ENCODE assay signal across 20 cellular contexts in genomic region chrX:20248592-20249192, GRCh38. TPM values are rescaled to one million over a fixed set of nuclear protein-coding genes. Genes with fewer than 3 reads are reported as not detected.
DNase-seq lines count a peak whose midpoint lies in the region; ATAC-seq and TF ChIP-seq lines count a peak whose summit lies in the region.
"Had no signal": no experiment of that assay in that cellular context is flagged by ENCODE, and none has a peak within 500 bp of the region (broad histone marks: within the 10 kb centered on the region; RNA-seq: fewer than 3 reads in every experiment).

No MANE protein-coding gene starts in this region.

- H3K27me3 Mint-ChIP-seq in activated naive CD4-positive, alpha-beta T cell treated with anti-CD3 and anti-CD28 coated beads, Interleukin-2, amount 50 U/mL, for 24 hours: no peaks in the 10 kb centered on the region
- H3K27me3 Mint-ChIP-seq in CD8-positive, alpha-beta memory T cell: peaks cover 0 to 7% of the 10 kb centered on the region in 2 donors
- H3K27me3 Mint-ChIP-seq in T-helper 17 cell: no peaks in the 10 kb centered on the region
- no peaks in the 10 kb centered on the region for H3K27me3 Mint-ChIP-seq in naive thymus-derived CD4-positive, alpha-beta T cell

- H4K20me1 ChIP-seq in mammary epithelial cell (ENCODE audit: insufficient read depth, low read length): no peaks in the 10 kb centered on the region

- no TSS peak for BruUV-seq in mammary epithelial cell (replicated peaks; lab: Mats Ljungman, UMichigan)

- H3K4me1 ChIP-seq in CD8-positive, alpha-beta memory T cell (ENCODE audit: insufficient read depth, low read length): peaks cover 18% of the 10 kb centered on the region
- H3K4me1 ChIP-seq in naive thymus-derived CD4-positive, alpha-beta T cell (ENCODE audit: control insufficient read depth in 2 of 2, insufficient read depth in 2 of 2, low read length in 2 of 2): peaks cover 11 to 18% of the 10 kb centered on the region in 2 donors
- peaks cover 7% of the 10 kb centered on the region for H3K4me1 ChIP-seq in mammary epithelial cell (ENCODE audit: insufficient read depth, low read length)

- H3K9me3 Mint-ChIP-seq in activated naive CD4-positive, alpha-beta T cell treated with anti-CD3 and anti-CD28 coated beads, Interleukin-2, amount 50 U/mL, for 24 hours: no peaks in the 10 kb centered on the region
- peaks cover 0 to 6% (median 3%) of the 10 kb centered on the region in 5 donors for H3K9me3 Mint-ChIP-seq in CD8-positive, alpha-beta memory T cell
- H3K9me3 Mint-ChIP-seq in naive thymus-derived CD4-positive, alpha-beta T cell: peaks cover 0 to 7% (median 0%) of the 10 kb centered on the region in 11 donors

- no peaks in the 10 kb centered on the region for H3K36me3 ChIP-seq in CD8-positive, alpha-beta memory T cell (ENCODE audit: insufficient read depth, low read length)
- H3K36me3 ChIP-seq in naive thymus-derived CD4-positive, alpha-beta T cell (ENCODE audit: control insufficient read depth in 2 of 3, insufficient read depth in 3 of 3, low read length in 3 of 3): no peaks in the 10 kb centered on the region
- no peaks in the 10 kb centered on the region for H3K36me3 ChIP-seq in mammary epithelial cell (ENCODE audit: insufficient read depth, low read length)

- in situ Hi-C loops in mammary epithelial cell (cut with MboI; ENCODE audit: low sequenced_read_pairs in 2 of 2): no loop called here

- peaks cover 4% of the 10 kb centered on the region for H3K36me3 Mint-ChIP-seq in activated naive CD4-positive, alpha-beta T cell treated with anti-CD3 and anti-CD28 coated beads, Interleukin-2, amount 50 U/mL, for 24 hours
- H3K36me3 Mint-ChIP-seq in CD8-positive, alpha-beta memory T cell: peaks cover 6 to 23% (median 6%) of the 10 kb centered on the region in 3 donors
- H3K36me3 Mint-ChIP-seq in T-helper 17 cell (ENCODE audit: low read depth): peaks cover 3% of the 10 kb centered on the region
- peaks cover 0 to 14% (median 5%) of the 10 kb centered on the region in 5 donors for H3K36me3 Mint-ChIP-seq in naive thymus-derived CD4-positive, alpha-beta T cell

- dilution Hi-C loops in mammary epithelial cell (cut with HindIII; ENCODE audit: low sequenced_read_pairs): no loop called here

- WGBS in mammary epithelial cell (ENCODE audit: low coverage, missing lambda C conversion rate): 72% methylated on average over 7 of the region's 7 CpGs

- POLR2A ChIA-PET in CD8-positive, alpha-beta memory T cell (lab: Charles Lee): no interaction called here
- POLR2A ChIA-PET in naive thymus-derived CD4-positive, alpha-beta T cell (lab: Charles Lee): no interaction called here

- H3K9ac ChIP-seq in mammary epithelial cell (ENCODE audit: insufficient read depth, low read length): no peak overlapping the region
- H3K9ac ChIP-seq: KMS-11 had no signal

- CTCF ChIA-PET in CD8-positive, alpha-beta memory T cell (lab: Charles Lee): interaction anchor here (1.0 kb wide), 1 partner anchor 20 kb away, joined by 4 read pairs; no protein-coding TSS in a partner anchor
- CTCF ChIA-PET in naive thymus-derived CD4-positive, alpha-beta T cell (lab: Charles Lee): no interaction called here
- CTCF ChIA-PET in mammary epithelial cell (lab: Charles Lee; ENCODE audit: low non-redundant PET): no interaction called here

- H3K9me3 ChIP-seq in CD8-positive, alpha-beta memory T cell (ENCODE audit: low read length): no peaks in the 10 kb centered on the region
- H3K9me3 ChIP-seq in T-helper 17 cell (ENCODE audit: control insufficient read depth, low read length, poor library complexity, severe bottlenecking) (no peaks in the 10 kb centered on the region), mammary epithelial cell (replicated peaks; ENCODE audit: insufficient read depth, low read length) (no peaks in the 10 kb centered on the region)
- no peaks in the 10 kb centered on the region for H3K9me3 ChIP-seq in naive thymus-derived CD4-positive, alpha-beta T cell (ENCODE audit: control insufficient read depth in 2 of 3, low read length in 3 of 3)

- peak overlapping the region; percentile 62 for H3K27ac Mint-ChIP-seq in activated naive CD4-positive, alpha-beta T cell treated with anti-CD3 and anti-CD28 coated beads, Interleukin-2, amount 50 U/mL, for 24 hours
- H3K27ac Mint-ChIP-seq in CD8-positive, alpha-beta memory T cell: peak overlapping the region in 7 of 8 donors; percentile 11 to 72 (median 48)
- peak overlapping the region; percentile 68 for H3K27ac Mint-ChIP-seq in T-helper 17 cell
- H3K27ac Mint-ChIP-seq in naive thymus-derived CD4-positive, alpha-beta T cell: peak overlapping the region in 6 of 9 donors; percentile 12 to 36 (median 24)
- H3K27ac Mint-ChIP-seq: GM23338 had no signal

- intact Hi-C loops in naive thymus-derived CD4-positive, alpha-beta T cell (cut with micrococcal nuclease): loop anchor here in 1 of 2 donors (1.0 kb wide), 1 partner anchor 8 kb away; no protein-coding TSS in a partner anchor
- intact Hi-C loops in mammary epithelial cell (cut with micrococcal nuclease): no loop called here

- peaks cover 41% of the 10 kb centered on the region for H3K4me1 Mint-ChIP-seq in activated naive CD4-positive, alpha-beta T cell treated with anti-CD3 and anti-CD28 coated beads, Interleukin-2, amount 50 U/mL, for 24 hours
- H3K4me1 Mint-ChIP-seq in CD8-positive, alpha-beta memory T cell: peaks cover 40 to 73% (median 55%) of the 10 kb centered on the region in 3 donors
- H3K4me1 Mint-ChIP-seq in T-helper 17 cell: peaks cover 24% of the 10 kb centered on the region
- H3K4me1 Mint-ChIP-seq in naive thymus-derived CD4-positive, alpha-beta T cell: peaks cover 5 to 46% (median 32%) of the 10 kb centered on the region in 7 donors

- no peak for TF ChIP-seq CTCF in mammary epithelial cell (conservative IDR thresholded peaks at IDR 0.05 in 1 of 2, IDR thresholded peaks at IDR 0.05 in 1 of 2; ENCODE audit: extremely low read depth in 1 of 2, insufficient read depth in 1 of 2, low read depth in 1 of 2, low read length in 2 of 2)

- ATAC-seq in T-helper 17 cell: no peak
- no peak for ATAC-seq in naive thymus-derived CD4-positive, alpha-beta T cell
- ATAC-seq: A549, GM23338 had no signal

- no peak overlapping the region for H3K4me3 Mint-ChIP-seq in activated naive CD4-positive, alpha-beta T cell treated with anti-CD3 and anti-CD28 coated beads, Interleukin-2, amount 50 U/mL, for 24 hours
- H3K4me3 Mint-ChIP-seq in CD8-positive, alpha-beta memory T cell: peak overlapping the region in 1 of 7 donors; percentile 6
- no peak overlapping the region for H3K4me3 Mint-ChIP-seq in T-helper 17 cell
- peak overlapping the region in 1 of 10 donors; percentile 9 for H3K4me3 Mint-ChIP-seq in naive thymus-derived CD4-positive, alpha-beta T cell
- H3K4me3 Mint-ChIP-seq: GM23338 had no signal

- H2AFZ ChIP-seq in mammary epithelial cell (ENCODE audit: low read depth, low read length): no peak overlapping the region
- H2AFZ ChIP-seq: GM23338 had no signal

- no peaks in the 10 kb centered on the region for H3K27me3 ChIP-seq in CD8-positive, alpha-beta memory T cell (ENCODE audit: insufficient read depth, low read length, poor library complexity, severe bottlenecking)
- no peaks in the 10 kb centered on the region for H3K27me3 ChIP-seq in naive thymus-derived CD4-positive, alpha-beta T cell (ENCODE audit: control insufficient read depth in 2 of 2, insufficient read depth in 2 of 2, low read length in 2 of 2)
- H3K27me3 ChIP-seq in mammary epithelial cell (ENCODE audit: insufficient read depth, low read length): no peaks in the 10 kb centered on the region

- no peak overlapping the region for H3K4me3 ChIP-seq in CD8-positive, alpha-beta memory T cell (ENCODE audit: low read length)
- H3K4me3 ChIP-seq in naive thymus-derived CD4-positive, alpha-beta T cell (ENCODE audit: low read length): no peak overlapping the region
- H3K4me3 ChIP-seq in mammary epithelial cell (replicated peaks in 1 of 3; ENCODE audit: insufficient read depth in 1 of 3, low read depth in 2 of 3, low read length in 3 of 3): no peak overlapping the region
- H3K4me3 ChIP-seq: A549, GM23338 had no signal

- peaks cover 24% of the 10 kb centered on the region for H3K79me2 ChIP-seq in mammary epithelial cell (ENCODE audit: insufficient read depth, low read length)

- no peak overlapping the region for H3K4me2 ChIP-seq in mammary epithelial cell (ENCODE audit: insufficient read depth, low read depth, low read length)
- H3K4me2 ChIP-seq: A549, GM23338, KMS-11 had no signal

- no peak overlapping the region for H3K27ac ChIP-seq in CD8-positive, alpha-beta memory T cell (ENCODE audit: low read depth, low read length)
- H3K27ac ChIP-seq in naive thymus-derived CD4-positive, alpha-beta T cell (ENCODE audit: low read depth, low read length): no peak overlapping the region
- H3K27ac ChIP-seq in mammary epithelial cell (ENCODE audit: insufficient read depth, low read depth, low read length): no peak overlapping the region
- H3K27ac ChIP-seq: A549, KMS-11, RWPE1 had no signal

- no peak for DNase-seq in activated naive CD4-positive, alpha-beta T cell treated with anti-CD3 and anti-CD28 coated beads, Interleukin-2, amount 50 U/mL, for 16 hours
- DNase-seq in CD8-positive, alpha-beta memory T cell: peak in 1 of 5 donors; percentile 23
- DNase-seq in T-helper 17 cell (no peak), mammary epithelial cell (no peak), NK-92 (lab: John Stamatoyannopoulos, UW; ENCODE audit: unreplicated experiment) (no peak), cerebellar nuclear complex (lab: John Stamatoyannopoulos, UW) (no peak)
- DNase-seq in naive thymus-derived CD4-positive, alpha-beta T cell: no peak
- DNase-seq: DMS 273 treated with DMSO at 0.1 percent for 48 hours, GF-D8, HCEC 1CT, MV-4-11, NCI-H187, NCI-H2227 treated with DMSO at 0.1 percent for 48 hours, NCI-H510A treated with DMSO at 0.1 percent for 48 hours, NCI-H774 had no signal

RNA-seq across cellular contexts. Expression of gene RPS6KA3, which starts 18.0 kb away (rescaled TPM):
- total RNA-seq in CD8-positive, alpha-beta memory T cell: 10 to 100 TPM; 70.1 to 72.7 TPM
- polyA plus RNA-seq in CD8-positive, alpha-beta memory T cell: 59.7 TPM
- total RNA-seq in T-helper 17 cell (100 to 1,000 TPM; 108 to 112 TPM), mammary epithelial cell (10 to 100 TPM; 34.4 to 37.0 TPM)
- total RNA-seq in naive thymus-derived CD4-positive, alpha-beta T cell: 10 to 100 TPM; 59.9 to 77.9 (median 72.6) TPM
- polyA plus RNA-seq in naive thymus-derived CD4-positive, alpha-beta T cell: 10 to 100 TPM; 25.2 to 28.6 TPM
- 22.2 TPM for polyA plus RNA-seq in mammary epithelial cell
- polyA minus RNA-seq in mammary epithelial cell: 16.9 TPM
